In genomic region chr12:72000969-72001648, GRCh38 we compare ENCODE assay signal across 7 cellular contexts.
"Had no signal": no experiment of that assay in that cellular context is flagged by ENCODE, and none has a peak within 500 bp of the region (broad histone marks: within the 10 kb centered on the region; RNA-seq: fewer than 3 reads in every experiment).

No MANE protein-coding gene starts in this region.

- H3K4me2 ChIP-seq: GM23338 had no signal

- FAIRE-seq: H1, H54, HTR-8/SVneo had no signal

- DNase-seq: H9, HCEC 1CT, KBM-7 had no signal

- H2AFZ ChIP-seq: GM23338 had no signal

- H3K4me3 ChIP-seq: GM23338 had no signal

- ATAC-seq: GM23338 had no signal
